In genomic region chr20:38386004-38386403, GRCh38 we compare ENCODE assay signal across 1 cellular context.
TF ChIP-seq lines count a peak whose summit lies in the region.

No MANE protein-coding gene starts in this region.

TF ChIP-seq in H1, 55 proteins besides CTCF, POLR2A, EP300 and RAD21 (continued from another document):
- no peak for TF ChIP-seq CHD1 (IDR thresholded peaks at IDR 0.05; ENCODE audit: low read depth, low read length)
- TF ChIP-seq SIN3A (conservative IDR thresholded peaks at IDR 0.05 in 1 of 2, IDR thresholded peaks at IDR 0.05 in 1 of 2; ENCODE audit: low read depth in 1 of 2, low read length in 2 of 2): no peak
- no peak for TF ChIP-seq ZNF274 (IDR thresholded peaks at IDR 0.05; ENCODE audit: borderline replicate concordance, extremely low read depth, low read length)
- TF ChIP-seq KDM4A (IDR thresholded peaks at IDR 0.05; ENCODE audit: low read depth, low read length, severe bottlenecking): no peak
- no peak for TF ChIP-seq SIRT6 (IDR thresholded peaks at IDR 0.05; ENCODE audit: low read length)
- TF ChIP-seq SP1 (IDR thresholded peaks at IDR 0.05; ENCODE audit: low read depth, low read length): no peak
- no peak for TF ChIP-seq SRF (IDR thresholded peaks at IDR 0.05; ENCODE audit: low read depth, low read length)
- no peak for TF ChIP-seq RNF2 (IDR thresholded peaks at IDR 0.05; ENCODE audit: borderline replicate concordance, low read depth, low read length, missing control alignments, poor library complexity, severe bottlenecking)
- no peak for TF ChIP-seq TAF7 (optimal IDR thresholded peaks at IDR 0.05; ENCODE audit: borderline replicate concordance, low read depth, low read length)
